2 cellular contexts compared by ENCODE assay signal in the genomic region with DNA sequence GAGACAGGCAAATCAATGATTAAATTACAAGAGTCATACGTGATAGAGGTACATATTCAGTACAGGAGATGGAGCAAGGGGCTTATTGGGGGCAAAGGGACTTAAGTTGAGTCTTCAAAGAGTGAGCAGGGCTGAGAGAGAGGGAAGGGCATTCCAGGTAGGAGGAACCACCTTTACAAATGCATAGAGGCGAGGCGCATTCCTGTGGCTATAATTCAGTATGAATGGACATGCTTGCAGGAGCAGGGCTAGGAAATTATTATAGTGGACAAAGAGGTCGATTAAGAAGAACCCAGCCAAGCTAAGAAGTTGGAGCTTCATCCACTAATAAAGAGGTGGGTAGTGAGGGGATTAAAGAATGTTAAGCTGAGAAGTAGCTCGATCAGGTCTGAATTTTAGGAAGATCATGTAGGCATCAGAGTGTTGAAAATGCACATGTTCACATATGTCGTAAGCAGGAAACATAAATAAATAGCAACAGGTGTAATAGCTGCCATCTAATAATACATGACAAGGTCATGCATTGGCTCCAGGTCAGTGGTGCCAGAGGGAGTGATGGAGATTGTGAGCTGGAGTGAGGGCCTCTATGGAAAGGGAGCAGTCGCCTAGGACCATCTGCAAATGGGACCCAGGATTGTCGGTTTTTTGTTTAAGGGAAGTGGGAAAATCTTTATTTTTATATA.
TF ChIP-seq lines count a peak whose summit lies in the region.

No MANE protein-coding gene starts in this region.

TF ChIP-seq in HEK293, 187 proteins besides CTCF, POLR2A, EP300 and RAD21:
- TF ChIP-seq ZBTB48 (tag by site-specific recombination; IDR thresholded peaks at IDR 0.05): no peak
- TF ChIP-seq ZNF324 (tag by site-specific recombination; IDR thresholded peaks at IDR 0.05): no peak
- TF ChIP-seq WT1 (tag by site-specific recombination; IDR thresholded peaks at IDR 0.05): no peak
- peak; percentile 96 for TF ChIP-seq SCRT2 (tag by site-specific recombination; IDR thresholded peaks at IDR 0.05)
- peak; percentile 57; the same call in 1 of the 2 replicates for TF ChIP-seq SCRT1 (tag by site-specific recombination; IDR thresholded peaks at IDR 0.05; ENCODE audit: borderline replicate concordance)

TF ChIP-seq in H1, 55 proteins besides CTCF, POLR2A, EP300 and RAD21:
- TF ChIP-seq TEAD4 (IDR thresholded peaks at IDR 0.05; ENCODE audit: low read depth, low read length) (0 out of 2 replicates have a peak, but pooled peaks have one; percentile 14), CREB1 (IDR thresholded peaks at IDR 0.05) (no peak), MAX (IDR thresholded peaks at IDR 0.05) (no peak)
